Comparison of ENCODE assay signal across 1 cellular context in the genomic region with DNA sequence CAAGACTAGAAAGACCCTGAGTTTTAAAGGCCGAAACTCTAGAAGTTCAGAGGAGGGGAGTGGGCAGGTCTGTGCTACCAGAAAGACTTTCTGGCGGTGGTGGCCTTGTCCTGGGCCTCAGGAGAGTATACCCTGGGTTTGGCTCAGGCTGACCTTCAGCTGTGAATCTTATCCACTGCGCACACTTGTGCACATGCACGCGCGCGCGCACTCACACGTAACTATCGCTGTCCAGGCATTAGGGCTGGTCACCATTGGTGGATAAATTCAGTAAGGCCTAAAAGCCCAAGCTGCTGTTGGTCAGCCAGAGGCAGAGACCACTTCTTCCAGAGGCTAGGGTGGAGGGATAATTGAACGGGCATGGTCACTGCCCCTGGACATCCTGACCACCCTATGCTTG.
TF ChIP-seq lines count a peak whose summit lies in the region.

No MANE protein-coding gene starts in this region.

TF ChIP-seq in IMR-90, 13 proteins besides CTCF, POLR2A, EP300 and RAD21:
- TF ChIP-seq, protein P1, sequence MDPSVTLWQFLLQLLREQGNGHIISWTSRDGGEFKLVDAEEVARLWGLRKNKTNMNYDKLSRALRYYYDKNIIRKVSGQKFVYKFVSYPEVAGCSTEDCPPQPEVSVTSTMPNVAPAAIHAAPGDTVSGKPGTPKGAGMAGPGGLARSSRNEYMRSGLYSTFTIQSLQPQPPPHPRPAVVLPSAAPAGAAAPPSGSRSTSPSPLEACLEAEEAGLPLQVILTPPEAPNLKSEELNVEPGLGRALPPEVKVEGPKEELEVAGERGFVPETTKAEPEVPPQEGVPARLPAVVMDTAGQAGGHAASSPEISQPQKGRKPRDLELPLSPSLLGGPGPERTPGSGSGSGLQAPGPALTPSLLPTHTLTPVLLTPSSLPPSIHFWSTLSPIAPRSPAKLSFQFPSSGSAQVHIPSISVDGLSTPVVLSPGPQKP (IDR thresholded peaks at IDR 0.05; ENCODE audit: borderline replicate concordance, low read depth, low read length), result no peak
- TF ChIP-seq CEBPB (IDR thresholded peaks at IDR 0.05; ENCODE audit: low read depth, low read length) (no peak), SMC3 (IDR thresholded peaks at IDR 0.05; ENCODE audit: low read depth, low read length) (no peak), MAFK (IDR thresholded peaks at IDR 0.05; ENCODE audit: low read depth, low read length) (no peak), FOS (IDR thresholded peaks at IDR 0.05; ENCODE audit: low read depth, low read length) (no peak), RFX5 (IDR thresholded peaks at IDR 0.05; ENCODE audit: low read depth, low read length) (no peak), MAZ (IDR thresholded peaks at IDR 0.05; ENCODE audit: borderline replicate concordance, low read depth, low read length) (no peak), MXI1 (IDR thresholded peaks at IDR 0.05; ENCODE audit: borderline replicate concordance, low read depth, low read length) (no peak), NFE2L2 (IDR thresholded peaks at IDR 0.05; ENCODE audit: low read depth, low read length) (no peak), CHD1 (IDR thresholded peaks at IDR 0.05; ENCODE audit: low read depth, low read length) (no peak), RCOR1 (IDR thresholded peaks at IDR 0.05; ENCODE audit: insufficient replicate concordance, low read length) (no peak), BHLHE40 (IDR thresholded peaks at IDR 0.05; ENCODE audit: low read depth, low read length) (no peak)
- TF ChIP-seq, protein P2, sequence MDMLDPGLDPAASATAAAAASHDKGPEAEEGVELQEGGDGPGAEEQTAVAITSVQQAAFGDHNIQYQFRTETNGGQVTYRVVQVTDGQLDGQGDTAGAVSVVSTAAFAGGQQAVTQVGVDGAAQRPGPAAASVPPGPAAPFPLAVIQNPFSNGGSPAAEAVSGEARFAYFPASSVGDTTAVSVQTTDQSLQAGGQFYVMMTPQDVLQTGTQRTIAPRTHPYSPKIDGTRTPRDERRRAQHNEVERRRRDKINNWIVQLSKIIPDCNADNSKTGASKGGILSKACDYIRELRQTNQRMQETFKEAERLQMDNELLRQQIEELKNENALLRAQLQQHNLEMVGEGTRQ (IDR thresholded peaks at IDR 0.05; ENCODE audit: low read depth, low read length), result no peak
